Comparison of ENCODE assay signal across 16 cellular contexts in the genomic region with DNA sequence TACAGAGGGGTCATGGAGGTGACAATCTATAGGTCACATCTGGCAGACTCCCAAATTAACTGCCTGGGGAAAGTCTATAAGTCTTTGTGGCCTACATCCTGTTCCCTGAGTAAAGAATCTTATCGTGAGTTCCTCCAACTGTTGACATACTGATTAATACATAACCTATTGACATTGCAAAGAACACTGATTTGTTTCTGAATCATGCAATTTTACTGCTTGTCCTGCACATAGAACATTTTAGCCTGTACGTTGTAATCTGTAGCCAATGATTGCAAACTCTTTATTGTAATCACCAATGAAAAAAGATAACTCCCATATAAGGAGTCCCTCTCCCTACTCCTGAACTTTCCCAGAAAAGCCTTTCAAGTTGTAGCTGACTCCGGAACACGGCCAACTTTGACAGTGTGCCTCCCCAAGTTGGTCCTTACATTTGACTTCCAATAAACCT. TPM values are rescaled to one million over a fixed set of nuclear protein-coding genes. Genes with fewer than 3 reads are reported as not detected.
DNase-seq lines count a peak whose midpoint lies in the region; ATAC-seq and TF ChIP-seq lines count a peak whose summit lies in the region.
"Had no signal": no experiment of that assay in that cellular context is flagged by ENCODE, and none has a peak within 500 bp of the region (broad histone marks: within the 10 kb centered on the region; RNA-seq: fewer than 3 reads in every experiment).

No MANE protein-coding gene starts in this region.

- H3K27me3 Mint-ChIP-seq in activated CD8-positive, alpha-beta T cell treated with anti-CD3 and anti-CD28 coated beads for 36 hours: peaks cover 6% of the 10 kb centered on the region
- peaks cover 9% of the 10 kb centered on the region in 2 donors for H3K27me3 Mint-ChIP-seq in effector memory CD8-positive, alpha-beta T cell

- H3K36me3 Mint-ChIP-seq in activated CD8-positive, alpha-beta T cell treated with anti-CD3 and anti-CD28 coated beads for 36 hours (ENCODE audit: low read depth): no peaks in the 10 kb centered on the region
- no peaks in the 10 kb centered on the region for H3K36me3 Mint-ChIP-seq in effector memory CD8-positive, alpha-beta T cell (ENCODE audit: insufficient read depth)

- H3K14ac ChIP-seq in mesenchymal stem cell (ENCODE audit: low read length in 2 of 2): no peak overlapping the region

- no peak overlapping the region for H3K4me3 ChIP-seq in Peyer's patch
- H3K4me3 ChIP-seq in epithelial cell of proximal tubule (ENCODE audit: low read depth, low read length): no peak overlapping the region
- no peak overlapping the region for H3K4me3 ChIP-seq in mesenchymal stem cell (ENCODE audit: insufficient read depth in 1 of 2, low read depth in 1 of 2, low read length in 2 of 2)
- H3K4me3 ChIP-seq: lung had no signal

- H3K4me2 ChIP-seq in mesenchymal stem cell (ENCODE audit: low read length, poor library complexity, severe bottlenecking): peak overlapping the region; percentile 29
- H3K4me2 ChIP-seq: SK-N-SH had no signal

- POLR2A ChIA-PET in activated CD8-positive, alpha-beta T cell treated with anti-CD3 and anti-CD28 coated beads for 36 hours (lab: Charles Lee): no interaction called here

- H3K9me3 Mint-ChIP-seq in activated CD8-positive, alpha-beta T cell treated with anti-CD3 and anti-CD28 coated beads for 36 hours: peaks cover 6% of the 10 kb centered on the region
- no peaks in the 10 kb centered on the region for H3K9me3 Mint-ChIP-seq in effector memory CD8-positive, alpha-beta T cell

- H4K8ac ChIP-seq in mesenchymal stem cell (ENCODE audit: low read length): no peak overlapping the region

- no peak for TF ChIP-seq POLR2A in Peyer's patch (IDR thresholded peaks at IDR 0.05)

- H3K4me3 Mint-ChIP-seq in activated CD8-positive, alpha-beta T cell treated with anti-CD3 and anti-CD28 coated beads for 36 hours: no peak overlapping the region
- no peak overlapping the region for H3K4me3 Mint-ChIP-seq in effector memory CD8-positive, alpha-beta T cell

- no peaks in the 10 kb centered on the region for H3K4me1 ChIP-seq in Peyer's patch
- H3K4me1 ChIP-seq in mesenchymal stem cell (ENCODE audit: control insufficient read depth, insufficient read depth, low read depth, low read length): no peaks in the 10 kb centered on the region

- H2AK5ac ChIP-seq in mesenchymal stem cell (ENCODE audit: low read length, severe bottlenecking): no peak overlapping the region

- no peak overlapping the region for H3K4ac ChIP-seq in mesenchymal stem cell (ENCODE audit: low read depth in 1 of 2, low read length in 2 of 2)

- intact Hi-C loops in activated CD8-positive, alpha-beta T cell treated with anti-CD3 and anti-CD28 coated beads for 36 hours (cut with micrococcal nuclease): no loop called here

- in situ Hi-C loops in ACHN (cut with HindIII; ENCODE audit: low pct_ligation_motif_present, low pct_unique_long_range_greater_than_20kb, low sequenced_read_pairs): no loop called here

- no peaks in the 10 kb centered on the region for H3K4me1 Mint-ChIP-seq in activated CD8-positive, alpha-beta T cell treated with anti-CD3 and anti-CD28 coated beads for 36 hours (ENCODE audit: low read depth)
- no peaks in the 10 kb centered on the region for H3K4me1 Mint-ChIP-seq in effector memory CD8-positive, alpha-beta T cell (ENCODE audit: low read depth in 2 of 2)

- H3K9me3 ChIP-seq in Peyer's patch (no peaks in the 10 kb centered on the region), mesenchymal stem cell (ENCODE audit: control insufficient read depth, low read length) (peaks cover under 1% of the 10 kb centered on the region)
- H3K9me3 ChIP-seq: SK-N-SH had no signal

- no peak overlapping the region for H2BK12ac ChIP-seq in mesenchymal stem cell (ENCODE audit: low read length in 2 of 2)

- ATAC-seq in activated CD8-positive, alpha-beta T cell treated with anti-CD3 and anti-CD28 coated beads for 36 hours: no peak
- ATAC-seq in effector memory CD8-positive, alpha-beta T cell (replicated peaks): no peak
- ATAC-seq: activated CD4-positive, CD25-positive, alpha-beta regulatory T cell treated with anti-CD3 and anti-CD28 coated beads, Interleukin-2, amount 50 U/mL, for 24 hours had no signal

- H3K27ac ChIP-seq in Peyer's patch: peak overlapping the region in 1 of 4 donors; percentile 38
- H3K27ac ChIP-seq in mesenchymal stem cell (ENCODE audit: low read length, poor library complexity, severe bottlenecking): peak overlapping the region; percentile 84

- no peak overlapping the region for H3K23ac ChIP-seq in mesenchymal stem cell (ENCODE audit: low read length in 2 of 2)

- no peak for TF ChIP-seq CTCF in Peyer's patch (IDR thresholded peaks at IDR 0.05)
- TF ChIP-seq CTCF in epithelial cell of proximal tubule (conservative IDR thresholded peaks at IDR 0.05; ENCODE audit: low read depth, low read length): no peak
- TF ChIP-seq CTCF in activated CD8-positive, alpha-beta T cell treated with anti-CD3 and anti-CD28 coated beads for 36 hours (IDR thresholded peaks at IDR 0.05): no peak

- no peak overlapping the region for H4K91ac ChIP-seq in mesenchymal stem cell (ENCODE audit: low read length)

- H2BK120ac ChIP-seq in mesenchymal stem cell (ENCODE audit: low read depth, low read length): no peak overlapping the region

- DNase-seq in ACHN: peak; percentile 61
- peak in 2 of 3 donors; percentile 46 to 51 for DNase-seq in Peyer's patch
- peak; percentile 32 for DNase-seq in epithelial cell of proximal tubule (ENCODE audit: low read depth)
- DNase-seq in mesenchymal stem cell: no peak
- no peak for DNase-seq in activated naive CD4-positive, alpha-beta T cell (lab: John Stamatoyannopoulos, UW)
- DNase-seq in hypothalamus (lab: John Stamatoyannopoulos, UW): no peak
- DNase-seq in activated CD8-positive, alpha-beta T cell treated with anti-CD3 and anti-CD28 coated beads for 36 hours: no peak
- DNase-seq in effector memory CD8-positive, alpha-beta T cell: no peak
- DNase-seq: amygdala, head of caudate nucleus, NCI-H1048, SK-N-SH had no signal

- CTCF ChIA-PET in activated CD8-positive, alpha-beta T cell treated with anti-CD3 and anti-CD28 coated beads for 36 hours (lab: Charles Lee): no interaction called here

- no peak overlapping the region for H3K9ac ChIP-seq in mesenchymal stem cell (ENCODE audit: low read length)
- H3K9ac ChIP-seq: SK-N-SH had no signal

- H3K79me1 ChIP-seq in mesenchymal stem cell (replicated peaks; ENCODE audit: low read length, poor library complexity, severe bottlenecking): no peaks in the 10 kb centered on the region

- H3K27ac Mint-ChIP-seq in activated CD8-positive, alpha-beta T cell treated with anti-CD3 and anti-CD28 coated beads for 36 hours: no peak overlapping the region
- H3K27ac Mint-ChIP-seq in effector memory CD8-positive, alpha-beta T cell: no peak overlapping the region

- no peak overlapping the region for H2BK5ac ChIP-seq in mesenchymal stem cell (ENCODE audit: low read depth, low read length, poor library complexity, severe bottlenecking)

- 85% methylated on average over 4 of the region's 4 CpGs for WGBS in mesenchymal stem cell

- no peaks in the 10 kb centered on the region for H3K27me3 ChIP-seq in Peyer's patch
- H3K27me3 ChIP-seq in mesenchymal stem cell (ENCODE audit: control insufficient read depth in 1 of 2, insufficient read depth in 1 of 2, low read length in 2 of 2): no peaks in the 10 kb centered on the region

- H2AFZ ChIP-seq in mesenchymal stem cell (ENCODE audit: low read depth, low read length): no peak overlapping the region

- H2BK15ac ChIP-seq in mesenchymal stem cell (ENCODE audit: low read depth, poor library complexity, severe bottlenecking): no peak overlapping the region

- H3K36me3 ChIP-seq in Peyer's patch (no peaks in the 10 kb centered on the region), mesenchymal stem cell (ENCODE audit: control insufficient read depth in 1 of 2, insufficient read depth in 2 of 2, low read depth in 1 of 2, low read length in 2 of 2) (no peaks in the 10 kb centered on the region)

- H3K18ac ChIP-seq in mesenchymal stem cell (ENCODE audit: low read depth in 1 of 2, low read length in 2 of 2): no peak overlapping the region

RNA-seq across cellular contexts. Expression of a gene that starts 18.8 kb away (rescaled TPM):
- total RNA-seq in Peyer's patch: not detected
- not detected in 2 replicates for total RNA-seq in epithelial cell of proximal tubule
- polyA plus RNA-seq in mesenchymal stem cell (2013, experiment 1 of 2): not detected
- polyA plus RNA-seq in mesenchymal stem cell (2013, experiment 2 of 2): not detected
- total RNA-seq in activated CD8-positive, alpha-beta T cell treated with anti-CD3 and anti-CD28 coated beads for 36 hours: not detected
- total RNA-seq: lung had no signal
- polyA plus RNA-seq: AG04450, lung, SK-N-SH, thymus had no signal

Comparison
In these comparisons a context has a peak if more than half of its experiments do, and no peak if none do; other contexts are left out.
1. DNase-seq: peak in ACHN (single experiment), Peyer's patch (2 of 3) and epithelial cell of proximal tubule (single experiment); none in mesenchymal stem cell (single experiment), activated naive CD4-positive, alpha-beta T cell (0 of 4), hypothalamus (0 of 51), activated CD8-positive, alpha-beta T cell treated with anti-CD3 and anti-CD28 coated beads for 36 hours (single experiment) and effector memory CD8-positive, alpha-beta T cell (0 of 3).